Comparison of ENCODE assay signal across 11 cellular contexts in the genomic region with DNA sequence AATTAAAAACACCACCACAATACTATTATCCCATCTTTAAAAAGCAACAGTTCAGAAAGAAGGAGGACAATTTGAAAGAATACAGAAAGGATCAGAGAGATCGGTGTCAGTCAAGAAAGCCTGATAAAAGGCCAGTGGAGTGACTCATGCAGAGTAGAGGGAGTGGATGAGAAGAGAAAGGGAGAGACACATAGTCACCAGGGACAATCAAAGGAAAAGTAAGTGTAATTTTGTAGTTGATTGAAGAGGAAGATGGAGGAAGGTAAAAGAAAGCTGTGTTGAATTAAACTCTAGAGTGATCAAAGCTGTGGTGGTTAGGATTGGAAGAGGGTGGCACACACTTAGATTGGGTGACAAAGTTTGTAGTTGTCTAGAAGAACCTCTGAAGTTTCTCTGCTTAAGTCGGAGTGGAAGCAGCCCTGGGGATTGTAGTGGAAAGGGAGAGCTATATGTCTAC. TPM values are rescaled to one million over a fixed set of nuclear protein-coding genes. Genes with fewer than 3 reads are reported as not detected.
A peak's percentile ranks its signal among the peaks of the same experiment; 100 is the strongest.
DNase-seq lines count a peak whose midpoint lies in the region; ATAC-seq and TF ChIP-seq lines count a peak whose summit lies in the region.
"Had no signal": no experiment of that assay in that cellular context is flagged by ENCODE, and none has a peak within 500 bp of the region (broad histone marks: within the 10 kb centered on the region; RNA-seq: fewer than 3 reads in every experiment).

No MANE protein-coding gene starts in this region.

- in situ Hi-C loops in mammary epithelial cell (cut with MboI; ENCODE audit: low sequenced_read_pairs in 2 of 2) = no loop called here

- H3K27me3 ChIP-seq in mammary epithelial cell (ENCODE audit: insufficient read depth, low read length) = no peaks in the 10 kb centered on the region
- H3K27me3 ChIP-seq: neutrophil had no signal

- H3K9ac ChIP-seq in mammary epithelial cell (ENCODE audit: insufficient read depth, low read length) = no peak overlapping the region

- WGBS in mammary epithelial cell (ENCODE audit: low coverage, missing lambda C conversion rate) = 60% methylated on average over 2 of the region's 2 CpGs

- H3K36me3 ChIP-seq in mammary epithelial cell (ENCODE audit: insufficient read depth, low read length) = peaks cover 2% of the 10 kb centered on the region
- H3K36me3 ChIP-seq: neutrophil had no signal

- peaks cover 8% of the 10 kb centered on the region for H3K36me3 Mint-ChIP-seq in MCF 10A (ENCODE audit: insufficient read depth, unreplicated experiment)
- no peaks in the 10 kb centered on the region; the same call in 1 of the 2 replicates for H3K36me3 Mint-ChIP-seq in WTC11

- H3K4me3 ChIP-seq in mammary epithelial cell (replicated peaks in 1 of 3; ENCODE audit: insufficient read depth in 1 of 3, low read depth in 2 of 3, low read length in 3 of 3) (no peak overlapping the region), fibroblast of the aortic adventitia (ENCODE audit: low read depth, low read length) (no peak overlapping the region)

- ATAC-seq in WTC11 = no peak
- peak; percentile 87 for ATAC-seq in stimulated activated naive CD8-positive, alpha-beta T cell treated with anti-CD3 and anti-CD28 coated beads, Interleukin-15, amount 100 ng/mL, for 72 hours
- no peak for ATAC-seq in GM18907 (IDR thresholded peaks at IDR 0.05; ENCODE audit: unreplicated experiment)
- no peak for ATAC-seq in GM19324 (IDR thresholded peaks at IDR 0.05; ENCODE audit: low FRiP score, unreplicated experiment)

- H3K27me3 Mint-ChIP-seq in MCF 10A (ENCODE audit: insufficient read depth, unreplicated experiment) (no peaks in the 10 kb centered on the region), WTC11 (ENCODE audit: low read depth) (no peaks in the 10 kb centered on the region)
- no peaks in the 10 kb centered on the region for H3K27me3 Mint-ChIP-seq in stimulated activated naive CD8-positive, alpha-beta T cell treated with anti-CD3 and anti-CD28 coated beads, Interleukin-15, amount 100 ng/mL, for 72 hours

- DNase-seq in MCF 10A (ENCODE audit: unreplicated experiment) (peak; percentile 21), mammary epithelial cell (no peak), WTC11 (ENCODE audit: low spot score) (no peak), fibroblast of the aortic adventitia (ENCODE audit: low read depth) (peak; percentile 25), C1 segment of cervical spinal cord (lab: John Stamatoyannopoulos, UW) (no peak)
- no peak for DNase-seq in stimulated activated naive CD8-positive, alpha-beta T cell treated with anti-CD3 and anti-CD28 coated beads, Interleukin-15, amount 100 ng/mL, for 72 hours
- DNase-seq: MV-4-11, SHP77 treated with DMSO at 0.1 percent for 48 hours had no signal

- H3K4me1 ChIP-seq in mammary epithelial cell (ENCODE audit: insufficient read depth, low read length) = peaks cover 18% of the 10 kb centered on the region

- CTCF ChIA-PET in MCF 10A (lab: Yijun Ruan, JAX) (interaction anchor here (0.7 to 1.1 kb wide), 2 partner anchors 14 to 17 kb away, joined by 3 to 4 read pairs; a partner anchor contains a TSS), mammary epithelial cell (lab: Charles Lee; ENCODE audit: low non-redundant PET) (no interaction called here), WTC11 (lab: Charles Lee) (interaction anchor here (0.8 to 1.3 kb wide), 3 partner anchors 42 to 139 kb away, joined by 5 to 6 read pairs (median 6); no protein-coding TSS in a partner anchor)

- dilution Hi-C loops in mammary epithelial cell (cut with HindIII; ENCODE audit: low sequenced_read_pairs) = loop anchor here (10.0 kb wide), 1 partner anchor 230 kb away; no protein-coding TSS in a partner anchor

- no peak for TF ChIP-seq CTCF in MCF 10A (IDR thresholded peaks at IDR 0.05; ENCODE audit: unreplicated experiment)
- no peak for TF ChIP-seq CTCF in mammary epithelial cell (conservative IDR thresholded peaks at IDR 0.05 in 1 of 2, IDR thresholded peaks at IDR 0.05 in 1 of 2; ENCODE audit: extremely low read depth in 1 of 2, insufficient read depth in 1 of 2, low read depth in 1 of 2, low read length in 2 of 2)
- no peak for TF ChIP-seq CTCF in WTC11 (IDR thresholded peaks at IDR 0.05)
- TF ChIP-seq CTCF in fibroblast of the aortic adventitia (IDR thresholded peaks at IDR 0.05; ENCODE audit: insufficient read depth, low read length) = no peak

- H3K27ac ChIP-seq in mammary epithelial cell (ENCODE audit: insufficient read depth, low read depth, low read length) = no peak overlapping the region
- H3K27ac ChIP-seq: neutrophil had no signal

- H2AFZ ChIP-seq in mammary epithelial cell (ENCODE audit: low read depth, low read length) = no peak overlapping the region

- no TSS peak for BruUV-seq in MCF 10A (replicated peaks; lab: Mats Ljungman, UMichigan)
- BruUV-seq in mammary epithelial cell (replicated peaks; lab: Mats Ljungman, UMichigan) = no TSS peak

- peaks cover 34% of the 10 kb centered on the region for H3K4me1 Mint-ChIP-seq in MCF 10A (ENCODE audit: insufficient read depth, unreplicated experiment)
- H3K4me1 Mint-ChIP-seq in WTC11 = peaks cover 59% of the 10 kb centered on the region
- peaks cover 67% of the 10 kb centered on the region for H3K4me1 Mint-ChIP-seq in stimulated activated naive CD8-positive, alpha-beta T cell treated with anti-CD3 and anti-CD28 coated beads, Interleukin-15, amount 100 ng/mL, for 72 hours

- no peak overlapping the region for H3K4me2 ChIP-seq in mammary epithelial cell (ENCODE audit: insufficient read depth, low read depth, low read length)

- H3K9me3 Mint-ChIP-seq in MCF 10A (ENCODE audit: unreplicated experiment) (no peaks in the 10 kb centered on the region), WTC11 (no peaks in the 10 kb centered on the region; the same call in 1 of the 2 replicates)
- H3K9me3 Mint-ChIP-seq in stimulated activated naive CD8-positive, alpha-beta T cell treated with anti-CD3 and anti-CD28 coated beads, Interleukin-15, amount 100 ng/mL, for 72 hours = no peaks in the 10 kb centered on the region

- POLR2A ChIA-PET in MCF 10A (lab: Yijun Ruan, JAX) = interaction anchor here (1.3 to 1.8 kb wide), 2 partner anchors 17 to 20 kb away, joined by 4 to 5 read pairs; no protein-coding TSS in a partner anchor
- POLR2A ChIA-PET in WTC11 (lab: Charles Lee) = no interaction called here

- no peaks in the 10 kb centered on the region for H4K20me1 ChIP-seq in mammary epithelial cell (ENCODE audit: insufficient read depth, low read length)

- intact Hi-C loops in MCF 10A (cut with micrococcal nuclease) = no loop called here
- intact Hi-C loops in mammary epithelial cell (cut with micrococcal nuclease) = no loop called here

- no peaks in the 10 kb centered on the region for H3K9me3 ChIP-seq in mammary epithelial cell (replicated peaks; ENCODE audit: insufficient read depth, low read length)
- H3K9me3 ChIP-seq: neutrophil had no signal

- H3K4me3 Mint-ChIP-seq in MCF 10A (ENCODE audit: unreplicated experiment) = no peak overlapping the region
- no peak overlapping the region for H3K4me3 Mint-ChIP-seq in WTC11
- peak overlapping the region; percentile 22 to 48 for H3K4me3 Mint-ChIP-seq in stimulated activated naive CD8-positive, alpha-beta T cell treated with anti-CD3 and anti-CD28 coated beads, Interleukin-15, amount 100 ng/mL, for 72 hours

- H3K79me2 ChIP-seq in mammary epithelial cell (ENCODE audit: insufficient read depth, low read length) = peaks cover 86% of the 10 kb centered on the region

- peak overlapping the region; percentile 36 for H3K27ac Mint-ChIP-seq in MCF 10A (ENCODE audit: low read depth, unreplicated experiment)
- peak overlapping the region; percentile 47 for H3K27ac Mint-ChIP-seq in WTC11
- peak overlapping the region; percentile 1 to 54 for H3K27ac Mint-ChIP-seq in stimulated activated naive CD8-positive, alpha-beta T cell treated with anti-CD3 and anti-CD28 coated beads, Interleukin-15, amount 100 ng/mL, for 72 hours

TF ChIP-seq in WTC11, 78 proteins besides CTCF, POLR2A, EP300 and RAD21:
- TF ChIP-seq, protein P1, sequence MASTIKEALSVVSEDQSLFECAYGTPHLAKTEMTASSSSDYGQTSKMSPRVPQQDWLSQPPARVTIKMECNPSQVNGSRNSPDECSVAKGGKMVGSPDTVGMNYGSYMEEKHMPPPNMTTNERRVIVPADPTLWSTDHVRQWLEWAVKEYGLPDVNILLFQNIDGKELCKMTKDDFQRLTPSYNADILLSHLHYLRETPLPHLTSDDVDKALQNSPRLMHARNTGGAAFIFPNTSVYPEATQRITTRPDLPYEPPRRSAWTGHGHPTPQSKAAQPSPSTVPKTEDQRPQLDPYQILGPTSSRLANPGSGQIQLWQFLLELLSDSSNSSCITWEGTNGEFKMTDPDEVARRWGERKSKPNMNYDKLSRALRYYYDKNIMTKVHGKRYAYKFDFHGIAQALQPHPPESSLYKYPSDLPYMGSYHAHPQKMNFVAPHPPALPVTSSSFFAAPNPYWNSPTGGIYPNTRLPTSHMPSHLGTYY (CRISPR knock-in tag; IDR thresholded peaks at IDR 0.05) = no peak

RNA-seq across cellular contexts. Expression of a gene that starts 14.1 kb away (rescaled TPM):
- total RNA-seq in MCF 10A (2022) (48.7 and 60.4 TPM in 2 replicates), mammary epithelial cell (10 to 100 TPM; 35.7 to 72.1 TPM), WTC11 (2021) (44.6 to 51.0 TPM (median 45.2 TPM) in 3 replicates), fibroblast of the aortic adventitia (ENCODE audit: low replicate concordance) (31.0 and 43.2 TPM in 2 replicates)
- 17.6 TPM for polyA plus RNA-seq in mammary epithelial cell
- 51.9 TPM for polyA minus RNA-seq in mammary epithelial cell

RNA-seq across cellular contexts. Expression of a gene that starts 39.9 kb away (rescaled TPM):
- total RNA-seq in MCF 10A (2022) = 31.5 and 34.6 TPM in 2 replicates
- under 1 TPM in 1 of 2 donors, not detected in 1; under 0.01 TPM for total RNA-seq in mammary epithelial cell
- 0.05 TPM for polyA plus RNA-seq in mammary epithelial cell
- polyA minus RNA-seq in mammary epithelial cell = not detected
- total RNA-seq in WTC11 (2021) = 0.09 to 0.32 TPM (median 0.20 TPM) in 3 replicates
- total RNA-seq in fibroblast of the aortic adventitia (ENCODE audit: low replicate concordance) = 4.4 and 27.8 TPM in 2 replicates

Comparison
In these comparisons a context has a peak if more than half of its experiments do, and no peak if none do; other contexts are left out.
1. DNase-seq: peak in MCF 10A (single experiment) and fibroblast of the aortic adventitia (single experiment); none in mammary epithelial cell (single experiment), WTC11 (single experiment), stimulated activated naive CD8-positive, alpha-beta T cell treated with anti-CD3 and anti-CD28 coated beads, Interleukin-15, amount 100 ng/mL, for 72 hours (0 of 2) and C1 segment of cervical spinal cord (0 of 14).
2. H3K4me3 Mint-ChIP-seq: peak in stimulated activated naive CD8-positive, alpha-beta T cell treated with anti-CD3 and anti-CD28 coated beads, Interleukin-15, amount 100 ng/mL, for 72 hours (2 of 2); none in MCF 10A (single experiment) and WTC11 (single experiment).
3. Peak in every context shown above with its lines, with median percentiles within 50 percentile points of each other: H3K27ac Mint-ChIP-seq.